ENCODE assay signal across 15 cellular contexts in the genomic region with DNA sequence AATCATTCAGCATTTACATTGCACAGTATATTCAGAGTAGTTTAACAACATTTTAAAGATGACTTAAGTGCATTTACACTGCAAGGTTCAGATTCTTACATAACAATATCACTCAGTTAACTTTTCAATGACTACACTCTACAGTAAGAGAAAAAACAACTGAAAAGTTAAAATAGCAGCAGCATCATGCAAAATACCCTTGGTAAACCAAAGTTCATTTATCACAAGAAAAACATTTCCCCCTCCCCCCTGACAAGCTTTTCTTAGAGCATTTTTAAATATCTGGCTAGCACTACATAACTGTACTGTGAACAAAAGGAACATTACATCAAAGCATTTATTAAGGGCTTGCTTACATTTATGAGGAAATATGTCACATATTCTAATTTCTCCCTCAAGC.
DNase-seq lines count a peak whose midpoint lies in the region; ATAC-seq and TF ChIP-seq lines count a peak whose summit lies in the region.
"Had no signal": no experiment of that assay in that cellular context is flagged by ENCODE, and none has a peak within 500 bp of the region (broad histone marks: within the 10 kb centered on the region; RNA-seq: fewer than 3 reads in every experiment).

No MANE protein-coding gene starts in this region.

- peak; percentile 9 for DNase-seq in GM23338 (ENCODE audit: low spot score)
- DNase-seq in LHCN-M2 (ENCODE audit: low read depth) = peak; percentile 14
- DNase-seq in astrocyte of the hippocampus (ENCODE audit: low read depth, low spot score) = peak; percentile 47
- peak; percentile 41 for DNase-seq in myocyte (ENCODE audit: low read depth)
- no peak for DNase-seq in NCI-H187 (lab: John Stamatoyannopoulos, UW)
- no peak for DNase-seq in Kasumi-1 (lab: John Stamatoyannopoulos, UW)
- no peak for DNase-seq in left ventricle myocardium inferior
- DNase-seq: 8988T; CD4-positive, alpha-beta memory T cell; DMS79 treated with DMSO at 0.1 percent for 48 hours; GF-D8 had no signal

- H3K4me1 ChIP-seq in GM23338 (ENCODE audit: insufficient read depth) (peaks cover 25% of the 10 kb centered on the region), left ventricle myocardium inferior (peaks cover 11% of the 10 kb centered on the region)

- H3K4me1 Mint-ChIP-seq in GM23338 = peaks cover 14% of the 10 kb centered on the region
- H3K4me1 Mint-ChIP-seq: CD14-positive monocyte; CD4-positive, alpha-beta memory T cell had no signal

- peak overlapping the region; percentile 59 for H3K4me2 ChIP-seq in GM23338
- H3K4me2 ChIP-seq: BLaER1 had no signal

- no peaks in the 10 kb centered on the region for H3K9me3 Mint-ChIP-seq in GM23338

- H2AFZ ChIP-seq in GM23338 = no peak overlapping the region

- H3K27me3 Mint-ChIP-seq in GM23338 (ENCODE audit: insufficient read depth, low read depth, poor library complexity) = no peaks in the 10 kb centered on the region
- H3K27me3 Mint-ChIP-seq: CD4-positive, alpha-beta memory T cell had no signal

- no peaks in the 10 kb centered on the region for H3K27me3 ChIP-seq in GM23338 (ENCODE audit: insufficient read depth)
- H3K27me3 ChIP-seq in left ventricle myocardium inferior (ENCODE audit: low read depth) = no peaks in the 10 kb centered on the region
- H3K27me3 ChIP-seq: BLaER1 had no signal

- H3K27ac ChIP-seq in GM23338 (ENCODE audit: low read depth) = no peak overlapping the region
- H3K27ac ChIP-seq in left ventricle myocardium inferior (replicated peaks) = no peak overlapping the region
- H3K27ac ChIP-seq: BLaER1 had no signal

- H3K9me3 ChIP-seq in left ventricle myocardium inferior (replicated peaks) = no peaks in the 10 kb centered on the region
- H3K9me3 ChIP-seq: BLaER1, HAP-1 had no signal

- peak overlapping the region; percentile 68 for H3K27ac Mint-ChIP-seq in GM23338
- H3K27ac Mint-ChIP-seq: CD14-positive monocyte; CD4-positive, alpha-beta memory T cell had no signal

- TF ChIP-seq CTCF in GM23338 (conservative IDR thresholded peaks at IDR 0.05; ENCODE audit: low read depth in 2 of 2) = no peak
- TF ChIP-seq CTCF in left ventricle myocardium inferior (IDR thresholded peaks at IDR 0.05; ENCODE audit: borderline replicate concordance) = no peak

- H3K4me3 ChIP-seq in GM23338 (peak overlapping the region; percentile 11; the same call in 1 of the 2 replicates), left ventricle myocardium inferior (no peak overlapping the region)
- H3K4me3 ChIP-seq: BLaER1, HAP-1 had no signal

- no peak for ATAC-seq in GM23338
- no peak for ATAC-seq in esophagus mucosa

- no peaks in the 10 kb centered on the region for H3K9me2 ChIP-seq in GM23338 (ENCODE audit: insufficient read depth)

- H3F3A ChIP-seq in GM23338 (replicated peaks; ENCODE audit: low read depth) = no peaks in the 10 kb centered on the region

- no peaks in the 10 kb centered on the region for H3K36me3 Mint-ChIP-seq in GM23338 (ENCODE audit: low read depth)
- H3K36me3 Mint-ChIP-seq: CD14-positive monocyte; CD4-positive, alpha-beta memory T cell had no signal

- H3K36me3 ChIP-seq in GM23338 (ENCODE audit: insufficient read depth) (no peaks in the 10 kb centered on the region), left ventricle myocardium inferior (no peaks in the 10 kb centered on the region)
- H3K36me3 ChIP-seq: BLaER1, HAP-1 had no signal

- intact Hi-C loops in left ventricle myocardium inferior (cut with micrococcal nuclease) = no loop called here

- no peaks in the 10 kb centered on the region for H3K79me2 ChIP-seq in GM23338 (replicated peaks; ENCODE audit: insufficient read depth)

- H4K20me1 ChIP-seq in GM23338 (replicated peaks; ENCODE audit: insufficient read depth) = no peaks in the 10 kb centered on the region
- H4K20me1 ChIP-seq: BLaER1 had no signal

- peak overlapping the region; percentile 25; the same call in 1 of the 3 replicates for H3K4me3 Mint-ChIP-seq in GM23338
- H3K4me3 Mint-ChIP-seq: CD14-positive monocyte; CD4-positive, alpha-beta memory T cell had no signal

TF ChIP-seq in GM23338, 12 proteins besides CTCF, POLR2A, EP300 and RAD21:
- TF ChIP-seq EZH2phosphoT487 (IDR thresholded peaks at IDR 0.05; ENCODE audit: unreplicated experiment) = no peak
- TF ChIP-seq NANOG (IDR thresholded peaks at IDR 0.05; ENCODE audit: borderline replicate concordance) = peak; percentile 79; the same call in 1 of the 2 replicates

Comparison
In these comparisons a context has a peak if more than half of its experiments do, and no peak if none do; other contexts are left out.
1. DNase-seq: peak in GM23338 (single experiment), LHCN-M2 (single experiment), astrocyte of the hippocampus (single experiment) and myocyte (single experiment); none in NCI-H187 (0 of 2), Kasumi-1 (0 of 2) and left ventricle myocardium inferior (single experiment).